In the genomic region with DNA sequence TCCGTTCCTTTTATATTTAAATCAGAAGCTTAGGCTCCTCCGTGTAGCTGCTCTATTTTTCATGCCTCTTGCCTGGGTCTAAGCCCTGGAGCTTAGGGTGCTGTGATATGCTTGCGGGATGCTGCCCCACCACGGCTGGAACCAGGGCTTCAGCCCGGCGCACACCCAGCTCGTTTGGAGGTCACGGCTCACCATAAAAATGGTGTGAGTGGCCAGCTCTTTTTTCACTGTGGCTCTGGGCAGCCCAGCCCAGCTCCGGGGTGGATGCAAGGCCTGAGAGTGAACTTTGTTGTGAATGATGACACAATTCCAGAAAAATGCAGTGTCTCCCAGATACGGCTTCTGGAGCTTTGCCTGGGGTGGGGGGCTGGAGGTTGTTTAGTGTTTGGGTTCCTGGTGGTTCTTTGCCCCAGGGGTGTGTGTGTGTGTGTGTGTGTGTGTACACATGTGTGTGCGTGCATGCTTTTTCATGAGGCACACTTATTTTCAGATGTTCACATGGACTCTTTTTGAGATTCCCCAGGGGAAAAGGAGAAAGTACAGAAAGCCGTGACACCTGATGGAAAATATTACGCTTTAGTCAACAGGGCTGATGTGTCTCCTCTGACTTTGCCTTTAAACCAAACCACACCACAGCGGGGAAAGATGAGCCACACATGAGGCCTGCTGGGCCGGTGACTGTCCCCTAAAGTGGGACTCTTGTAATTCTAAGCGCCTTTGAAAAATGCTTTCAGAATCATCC, we compare ENCODE assay signal across 8 cellular contexts. TPM values are rescaled to one million over a fixed set of nuclear protein-coding genes. Genes with fewer than 3 reads are reported as not detected.
DNase-seq lines count a peak whose midpoint lies in the region; ATAC-seq and TF ChIP-seq lines count a peak whose summit lies in the region.

No MANE protein-coding gene starts in this region.

- H3K4me3 ChIP-seq in astrocyte of the spinal cord (ENCODE audit: low read depth, low read length), result no peak overlapping the region
- no peak overlapping the region for H3K4me3 ChIP-seq in kidney epithelial cell (ENCODE audit: low read depth, low read length)

- H3K4me3 Mint-ChIP-seq in IgD-negative memory B cell, result no peak overlapping the region

- no peak for ATAC-seq in HG02678 (IDR thresholded peaks at IDR 0.05; ENCODE audit: unreplicated experiment)
- ATAC-seq in HG02840 (IDR thresholded peaks at IDR 0.05; ENCODE audit: low FRiP score, unreplicated experiment), result no peak

- H3K27ac Mint-ChIP-seq in IgD-negative memory B cell, result peak overlapping the region; percentile 34 to 88 (median 50)

- H3K4me1 Mint-ChIP-seq in IgD-negative memory B cell, result peaks cover 27 to 42% (median 27%) of the 10 kb centered on the region in 3 donors

- H3K27me3 ChIP-seq in kidney epithelial cell (ENCODE audit: control insufficient read depth, insufficient read depth, low read length), result no peaks in the 10 kb centered on the region

- no peaks in the 10 kb centered on the region for H3K27me3 Mint-ChIP-seq in IgD-negative memory B cell

- DNase-seq in ACHN, result peak; percentile 96
- peak; percentile 97 for DNase-seq in astrocyte of the spinal cord (ENCODE audit: low read depth, low spot score)
- peak; percentile 69 for DNase-seq in kidney epithelial cell (ENCODE audit: low read depth)
- DNase-seq in stimulated activated CD4-positive, alpha-beta T cell treated with anti-CD3 and anti-CD28 coated beads, Interleukin-12 subunit alpha, Interleukin-12 subunit beta, amount 100 ng/mL, for 4 hours, result peak; percentile 17
- DNase-seq in NCI-H1417 treated with DMSO at 0.1 percent for 48 hours (lab: John Stamatoyannopoulos, UW), result no peak

- TF ChIP-seq CTCF in astrocyte of the spinal cord (IDR thresholded peaks at IDR 0.05; ENCODE audit: low read depth, low read length) (peak; percentile 19), kidney epithelial cell (IDR thresholded peaks at IDR 0.05; ENCODE audit: insufficient read depth, low read length, poor library complexity, severe bottlenecking) (no peak)

- H3K36me3 ChIP-seq in kidney epithelial cell (ENCODE audit: control insufficient read depth, insufficient read depth, low read length), result no peaks in the 10 kb centered on the region

- no peaks in the 10 kb centered on the region for H3K9me3 Mint-ChIP-seq in IgD-negative memory B cell

- in situ Hi-C loops in ACHN (cut with HindIII; ENCODE audit: low pct_ligation_motif_present, low pct_unique_long_range_greater_than_20kb, low sequenced_read_pairs) (no loop called here), astrocyte of the spinal cord (cut with HindIII; ENCODE audit: low sequenced_read_pairs) (no loop called here)

- H3K36me3 Mint-ChIP-seq in IgD-negative memory B cell, result peaks cover 12% of the 10 kb centered on the region

RNA-seq across cellular contexts. Expression of gene GRK5, which starts 46.2 kb away (rescaled TPM):
- polyA plus RNA-seq in IgD-negative memory B cell, result 18.1 TPM
- total RNA-seq in kidney epithelial cell, result 2.8 and 3.8 TPM in 2 replicates
